1 cellular context compared by ENCODE assay signal in genomic region chr6:138267971-138268895, GRCh38.
TF ChIP-seq lines count a peak whose summit lies in the region.

No MANE protein-coding gene starts in this region.

TF ChIP-seq in HepG2, 621 proteins besides CTCF, POLR2A, EP300 and RAD21 (continued from another document):
- TF ChIP-seq ZNF639 (CRISPR knock-in tag; conservative IDR thresholded peaks at IDR 0.05) (no peak), DNMT3B (CRISPR knock-in tag; conservative IDR thresholded peaks at IDR 0.05) (0 out of 2 replicates have a peak, but pooled peaks have one; percentile 23), PAXIP1 (CRISPR knock-in tag; conservative IDR thresholded peaks at IDR 0.05) (peak; percentile 32; the same call in 1 of the 2 replicates), TARDBP (CRISPR knock-in tag; IDR thresholded peaks at IDR 0.05) (no peak), KDM3A (CRISPR knock-in tag; IDR thresholded peaks at IDR 0.05; ENCODE audit: low read depth) (no peak), TBX2 (CRISPR knock-in tag; IDR thresholded peaks at IDR 0.05; ENCODE audit: borderline replicate concordance) (peak; percentile 49; the same call in 1 of the 2 replicates), ZKSCAN8 (CRISPR knock-in tag; IDR thresholded peaks at IDR 0.05; ENCODE audit: borderline replicate concordance) (no peak), SP140L (CRISPR knock-in tag; IDR thresholded peaks at IDR 0.05; ENCODE audit: borderline replicate concordance) (no peak), HNF4G (IDR thresholded peaks at IDR 0.05; ENCODE audit: borderline replicate concordance, low read depth, low read length) (no peak), HNF4G (CRISPR knock-in tag; IDR thresholded peaks at IDR 0.05; ENCODE audit: borderline replicate concordance, low read depth) (0 out of 2 replicates have a peak, but pooled peaks have one; percentile 40), RFX1 (IDR thresholded peaks at IDR 0.05) (no peak), ELF4 (CRISPR knock-in tag; IDR thresholded peaks at IDR 0.05; ENCODE audit: borderline replicate concordance) (peak; percentile 61; the same call in 1 of the 2 replicates), ARID5B (CRISPR knock-in tag; IDR thresholded peaks at IDR 0.05) (peak; percentile 22; the same call in 1 of the 2 replicates), SRSF4 (IDR thresholded peaks at IDR 0.05; ENCODE audit: low read depth, low read length, poor library complexity, severe bottlenecking) (no peak), MXD4 (CRISPR knock-in tag; IDR thresholded peaks at IDR 0.05) (no peak), DBP (CRISPR knock-in tag; IDR thresholded peaks at IDR 0.05; ENCODE audit: not compliant biosample characterization) (no peak), PRMT3 (CRISPR knock-in tag; IDR thresholded peaks at IDR 0.05; ENCODE audit: borderline replicate concordance, low read depth) (no peak), SALL1 (CRISPR knock-in tag; IDR thresholded peaks at IDR 0.05) (no peak), CREM (IDR thresholded peaks at IDR 0.05) (0 out of 2 replicates have a peak, but pooled peaks have one; percentile 8), CREM (CRISPR knock-in tag; IDR thresholded peaks at IDR 0.05) (no peak), CREBL2 (CRISPR knock-in tag; IDR thresholded peaks at IDR 0.05; ENCODE audit: borderline replicate concordance) (no peak), ZBTB37 (CRISPR knock-in tag; IDR thresholded peaks at IDR 0.05) (no peak), ZFP91 (CRISPR knock-in tag; IDR thresholded peaks at IDR 0.05; ENCODE audit: borderline replicate concordance) (no peak), ZNF674 (CRISPR knock-in tag; IDR thresholded peaks at IDR 0.05; ENCODE audit: low read depth) (no peak), ZNF773 (CRISPR knock-in tag; IDR thresholded peaks at IDR 0.05; ENCODE audit: borderline replicate concordance) (no peak), PBX3 (CRISPR knock-in tag; IDR thresholded peaks at IDR 0.05; ENCODE audit: borderline replicate concordance) (no peak), HIC2 (CRISPR knock-in tag; IDR thresholded peaks at IDR 0.05; ENCODE audit: low read depth) (0 out of 2 replicates have a peak, but pooled peaks have one; percentile 29), ZNF784 (CRISPR knock-in tag; IDR thresholded peaks at IDR 0.05; ENCODE audit: borderline replicate concordance) (no peak)
